Comparison of ENCODE assay signal across 8 cellular contexts in the genomic region with DNA sequence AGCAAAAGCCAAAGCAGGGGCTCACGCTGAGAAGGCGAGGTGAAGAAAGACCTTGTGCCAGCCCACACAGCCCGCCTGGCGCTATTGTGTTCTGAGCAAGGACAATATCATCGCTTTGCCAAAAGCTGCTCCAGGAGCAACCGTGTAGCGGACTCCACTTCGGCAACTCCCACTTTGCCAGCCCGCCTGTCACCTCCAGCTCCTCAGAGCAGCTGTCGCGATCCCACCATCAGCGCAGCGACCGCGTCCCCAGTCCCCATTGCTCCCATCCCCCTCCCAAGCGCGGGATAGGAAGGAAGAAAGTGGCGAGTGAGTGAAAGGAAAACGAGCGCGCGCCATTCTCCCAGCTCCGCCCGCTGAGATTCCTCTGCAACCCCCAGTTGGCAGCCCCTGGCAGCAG. TPM values are rescaled to one million over a fixed set of nuclear protein-coding genes. Genes with fewer than 3 reads are reported as not detected.
DNase-seq lines count a peak whose midpoint lies in the region; ATAC-seq, FAIRE-seq and TF ChIP-seq lines count a peak whose summit lies in the region.

No MANE protein-coding gene starts in this region.

- H2AFZ ChIP-seq in GM23338 (no peak overlapping the region), GM12878 (ENCODE audit: control insufficient read depth, low read depth, low read length) (peak overlapping the region; percentile 79; the same call in 1 of the 2 replicates)

- intact Hi-C loops in GM12878 (cut with micrococcal nuclease; ENCODE audit: unreplicated experiment) (no loop called here), sciatic nerve (cut with DNase I) (no loop called here)

- BruUV-seq in GM12878 (replicated peaks; lab: Mats Ljungman, UMichigan), result no TSS peak

- H3K9me3 Mint-ChIP-seq in GM23338, result peaks cover 27% of the 10 kb centered on the region

- POLR2A ChIA-PET in RWPE1 (lab: Yijun Ruan, JAX; ENCODE audit: low non-redundant PET) (no interaction called here), GM12878 (lab: Charles Lee) (no interaction called here)

- no peaks in the 10 kb centered on the region for H4K20me1 ChIP-seq in GM23338 (replicated peaks; ENCODE audit: insufficient read depth)
- H4K20me1 ChIP-seq in GM12878 (ENCODE audit: control insufficient read depth, insufficient read depth), result no peaks in the 10 kb centered on the region

- H3K4me1 ChIP-seq in GM23338 (ENCODE audit: insufficient read depth), result no peaks in the 10 kb centered on the region
- H3K4me1 ChIP-seq in GM12878 (ENCODE audit: control insufficient read depth, insufficient read depth, low read length), result no peaks in the 10 kb centered on the region

- no peak for TF ChIP-seq POLR2A in GM12878 (IDR thresholded peaks at IDR 0.05; ENCODE audit: low read depth, low read length)

- peaks cover 2% of the 10 kb centered on the region for H3K27me3 Mint-ChIP-seq in GM23338 (ENCODE audit: insufficient read depth, low read depth, poor library complexity)

- H3K27ac Mint-ChIP-seq in GM23338, result peak overlapping the region; percentile 93

- H3K9me2 ChIP-seq in GM23338 (ENCODE audit: insufficient read depth), result no peaks in the 10 kb centered on the region

- TF ChIP-seq EP300 in GM12878 (IDR thresholded peaks at IDR 0.05; ENCODE audit: borderline replicate concordance in 1 of 2, control insufficient read depth in 1 of 2, low read depth in 2 of 2, low read length in 2 of 2), result no peak

- peak overlapping the region; percentile 96 for H3K4me3 Mint-ChIP-seq in GM23338

- ATAC-seq in GM23338, result peak; percentile 65
- no peak for ATAC-seq in GM12878
- ATAC-seq in sciatic nerve, result peak; percentile 60

- H3K9ac ChIP-seq in GM12878 (ENCODE audit: control insufficient read depth, insufficient read depth, low read length), result no peak overlapping the region

- in situ Hi-C loops in GM12878 (cut with MboI), result no loop called here

- SMC1A ChIA-PET in GM12878 (lab: Charles Lee; ENCODE audit: uncharacterized antibody, unreplicated experiment), result no interaction called here

- peaks cover 35% of the 10 kb centered on the region for H3K36me3 Mint-ChIP-seq in GM23338 (ENCODE audit: low read depth)

- CTCF ChIA-PET in RWPE1 (lab: Yijun Ruan, JAX), result no interaction called here
- CTCF ChIA-PET in GM12878 (lab: Yijun Ruan, JAX), result no interaction called here

- peak; percentile 16 for DNase-seq in Ammon's horn (ENCODE audit: low spot score)
- peak; percentile 60 for DNase-seq in GM23338 (ENCODE audit: low spot score)
- no peak for DNase-seq in RWPE1 (ENCODE audit: low spot score)
- DNase-seq in GM12878 (ENCODE audit: low read depth, low spot score), result no peak
- DNase-seq in sciatic nerve (ENCODE audit: low spot score), result no peak
- no peak for DNase-seq in NCI-H2196 treated with DMSO at 0.1 percent for 48 hours (lab: John Stamatoyannopoulos, UW; ENCODE audit: unreplicated experiment)
- DNase-seq in GOT3 (lab: John Stamatoyannopoulos, UW), result no peak

- H3K79me2 ChIP-seq in GM23338 (replicated peaks; ENCODE audit: insufficient read depth), result peaks cover 48% of the 10 kb centered on the region
- H3K79me2 ChIP-seq in GM12878 (ENCODE audit: control insufficient read depth, insufficient read depth, low read length), result no peaks in the 10 kb centered on the region

- H3F3A ChIP-seq in GM23338 (replicated peaks; ENCODE audit: low read depth), result no peaks in the 10 kb centered on the region

- peaks cover 6% of the 10 kb centered on the region; the same call in 2 of the 3 replicates for H3K4me1 Mint-ChIP-seq in GM23338

- H3K27ac ChIP-seq in GM23338 (ENCODE audit: low read depth) (0 out of 2 replicates have a peak overlapping the region, but pooled peaks have one; percentile 50), RWPE1 (peak overlapping the region; percentile 61), GM12878 (ENCODE audit: control insufficient read depth, insufficient read depth) (no peak overlapping the region)

- FAIRE-seq in GM12878 (lab: Jason Lieb, UNC), result no peak

- RAD21 ChIA-PET in GM12878 (lab: Charles Lee; ENCODE audit: unreplicated experiment), result interaction anchor here (0.7 kb wide), 1 partner anchor 263 kb away, joined by 3 read pairs; no protein-coding TSS in a partner anchor

- H3K36me3 ChIP-seq in GM23338 (ENCODE audit: insufficient read depth) (no peaks in the 10 kb centered on the region), GM12878 (ENCODE audit: control insufficient read depth in 2 of 2, insufficient read depth in 2 of 2, low read length in 1 of 2) (no peaks in the 10 kb centered on the region)

- 34% methylated on average over 24 of the region's 24 CpGs for WGBS in GM12878 (ENCODE audit: insufficient coverage, insufficient replicate concordance, low lambda C conversion rate, missing lambda C conversion rate)

- H3K9me3 ChIP-seq in GM12878 (replicated peaks; ENCODE audit: control insufficient read depth, insufficient read depth, low read length) (no peaks in the 10 kb centered on the region), iPS-18c (ENCODE audit: control insufficient read depth, insufficient read depth, low read length) (peaks cover 13% of the 10 kb centered on the region)

- peak overlapping the region; percentile 79 for H3K4me2 ChIP-seq in GM23338
- H3K4me2 ChIP-seq in GM12878 (ENCODE audit: control insufficient read depth, insufficient read depth), result no peak overlapping the region

- TF ChIP-seq CTCF in GM23338 (conservative IDR thresholded peaks at IDR 0.05; ENCODE audit: low read depth in 2 of 2) (no peak), RWPE1 (conservative IDR thresholded peaks at IDR 0.05; ENCODE audit: low read depth) (no peak), GM12878 (IDR thresholded peaks at IDR 0.05 in 2 of 3, conservative IDR thresholded peaks at IDR 0.05 in 1 of 3; ENCODE audit: control insufficient read depth in 2 of 3, extremely low read depth in 1 of 3, insufficient read depth in 1 of 3, low read depth in 3 of 3, low read length in 3 of 3) (no peak)

- H3K27me3 ChIP-seq in GM23338 (ENCODE audit: insufficient read depth), result no peaks in the 10 kb centered on the region
- H3K27me3 ChIP-seq in GM12878 (replicated peaks in 1 of 2; ENCODE audit: control insufficient read depth in 2 of 2, insufficient read depth in 2 of 2, low read length in 1 of 2), result no peaks in the 10 kb centered on the region

- TF ChIP-seq RAD21 in GM12878 (IDR thresholded peaks at IDR 0.05; ENCODE audit: insufficient read depth, low read depth, low read length), result no peak

- peak overlapping the region; percentile 89 for H3K4me3 ChIP-seq in GM23338
- H3K4me3 ChIP-seq in GM12878, result peak overlapping the region; percentile 65
- H3K4me3 ChIP-seq in iPS-18c (ENCODE audit: insufficient read depth, low read depth, low read length), result peak overlapping the region; percentile 67

TF ChIP-seq in GM23338, 12 proteins besides CTCF, POLR2A, EP300 and RAD21:
- TF ChIP-seq JUNB (IDR thresholded peaks at IDR 0.05; ENCODE audit: unreplicated experiment), result no peak

TF ChIP-seq in GM12878, 131 proteins besides CTCF, POLR2A, EP300 and RAD21 (continues in another document):
- TF ChIP-seq MXI1 (IDR thresholded peaks at IDR 0.05; ENCODE audit: low read depth, low read length), result no peak

RNA-seq across cellular contexts. Expression of a gene that starts 0.8 kb away (rescaled TPM):
- total RNA-seq in GM23338 (2014; rRNA removed; shearing (Covaris generic)), result 20.5 and 28.3 TPM in 2 replicates
- polyA plus RNA-seq in GM23338 (2016; fragmentation: Nextera tagmentation; extraction: Ambion mirVana) (15.7 and 17.4 TPM in 2 replicates), GM12878 (2011; rRNA removed) (0.65 and 1.8 TPM in 2 replicates), GM12878 (2014; fragmentation: Illumina TruSeq; extraction: Trizol) (1.1 and 2.6 TPM in 2 replicates), GM12878 (2014; fragmentation: Nextera tagmentation; extraction: Ambion mirVana) (under 1 TPM; 0.27 to 0.38 TPM), GM12878 (2014; rRNA removed) (1.1 and 1.8 TPM in 2 replicates), GM12878 (2016; fragmentation: Nextera tagmentation; extraction: Ambion mirVana) (under 1 TPM; 0.46 to 0.68 TPM)
- total RNA-seq in GM12878 (2013; cell fraction: nucleolus; rRNA removed), result 0.27 and 0.32 TPM in 2 replicates
- total RNA-seq in GM12878 (2014; rRNA removed) (0.71 and 0.85 TPM in 2 replicates), GM12878 (2014; rRNA removed; fragmentation: Illumina TruSeq; extraction: Trizol) (0.72 and 0.83 TPM in 2 replicates), GM12878 (2021) (0.64 and 1.3 TPM in 2 replicates), sciatic nerve (13.1 TPM)
- 4.7 TPM for polyA plus RNA-seq in GM12878 (2011; ENCODE audit: low read depth)
- 0.64 and 0.67 TPM in 2 replicates for polyA plus RNA-seq in GM12878 (2011; cell fraction: cytosol; rRNA removed)
- 1.2 and 1.7 TPM in 2 replicates for polyA plus RNA-seq in GM12878 (2011; cell fraction: nucleus; rRNA removed)
- 5.7 TPM in 2 replicates for polyA plus RNA-seq in GM12878 (2012)
- polyA minus RNA-seq in GM12878 (2011; rRNA and poly(A)+ RNA removed), result 0.88 and 0.95 TPM in 2 replicates
- polyA minus RNA-seq in GM12878 (2011; cell fraction: cytosol; rRNA and poly(A)+ RNA removed), result not detected in 2 replicates
- 0.19 and 0.60 TPM in 2 replicates for polyA minus RNA-seq in GM12878 (2011; cell fraction: nucleus; rRNA and poly(A)+ RNA removed)

RNA-seq across cellular contexts. Expression of a gene that starts 59.1 kb away (rescaled TPM):
- 1.1 and 1.2 TPM in 2 replicates for total RNA-seq in GM23338 (2014; rRNA removed; shearing (Covaris generic))
- polyA plus RNA-seq in GM23338 (2016; fragmentation: Nextera tagmentation; extraction: Ambion mirVana) (0.73 and 0.92 TPM in 2 replicates), GM12878 (2011; rRNA removed) (0.05 and 0.12 TPM in 2 replicates), GM12878 (2014; fragmentation: Illumina TruSeq; extraction: Trizol) (not detected in 2 replicates), GM12878 (2014; fragmentation: Nextera tagmentation; extraction: Ambion mirVana) (under 1 TPM; 0.07 to 0.13 TPM), GM12878 (2014; rRNA removed) (not detected in 2 replicates), GM12878 (2016; fragmentation: Nextera tagmentation; extraction: Ambion mirVana) (under 1 TPM; 0.20 to 0.23 TPM)
- 0.04 TPM in 1 of 2 replicates, not detected in the other for total RNA-seq in GM12878 (2013; cell fraction: nucleolus; rRNA removed)
- total RNA-seq in GM12878 (2014; rRNA removed) (not detected in 2 replicates), GM12878 (2014; rRNA removed; fragmentation: Illumina TruSeq; extraction: Trizol) (not detected in 2 replicates), GM12878 (2021) (not detected in 2 replicates), sciatic nerve (6.4 TPM)
- 0.10 TPM for polyA plus RNA-seq in GM12878 (2011; ENCODE audit: low read depth)
- 0.02 and 0.04 TPM in 2 replicates for polyA plus RNA-seq in GM12878 (2011; cell fraction: cytosol; rRNA removed)
- 0.03 and 0.13 TPM in 2 replicates for polyA plus RNA-seq in GM12878 (2011; cell fraction: nucleus; rRNA removed)
- 0.16 and 0.18 TPM in 2 replicates for polyA plus RNA-seq in GM12878 (2012)
- 0.05 and 0.22 TPM in 2 replicates for polyA minus RNA-seq in GM12878 (2011; rRNA and poly(A)+ RNA removed)
- not detected in 2 replicates for polyA minus RNA-seq in GM12878 (2011; cell fraction: cytosol; rRNA and poly(A)+ RNA removed)
- polyA minus RNA-seq in GM12878 (2011; cell fraction: nucleus; rRNA and poly(A)+ RNA removed), result not detected in 2 replicates

Comparison
In these comparisons a context has a peak if more than half of its experiments do, and no peak if none do; other contexts are left out.
1. DNase-seq: peak in Ammon's horn (single experiment) and GM23338 (single experiment); none in RWPE1 (single experiment), GM12878 (single experiment), sciatic nerve (single experiment), NCI-H2196 treated with DMSO at 0.1 percent for 48 hours (single experiment) and GOT3 (single experiment).
2. Peak in every context shown above with its lines, with median percentiles within 50 percentile points of each other: H3K4me3 ChIP-seq.